ENCODE assay signal across 1 cellular context in genomic region chr11:90024184-90024583, GRCh38.
DNase-seq lines count a peak whose midpoint lies in the region.
"Not testable (repeated sequence)": the region's sequence is repeated elsewhere in the genome, so short reads cannot be mapped to it uniquely, and the experiment has no call there.

No MANE protein-coding gene starts in this region.

- peak in 23 of 42 donors; percentile 1 to 53 (median 15) for DNase-seq in head of caudate nucleus

- intact Hi-C loops in head of caudate nucleus (cut with DNase I) = not testable (repeated sequence)
